In genomic region chr1:21618059-21618458, GRCh38 we compare ENCODE assay signal across 1 cellular context.
TF ChIP-seq lines count a peak whose summit lies in the region.

No MANE protein-coding gene starts in this region.

TF ChIP-seq in H1, 55 proteins besides CTCF, POLR2A, EP300 and RAD21:
- TF ChIP-seq ATF2 (IDR thresholded peaks at IDR 0.05; ENCODE audit: low read length) (no peak), CHD1 (IDR thresholded peaks at IDR 0.05; ENCODE audit: low read depth, low read length) (no peak), MAX (IDR thresholded peaks at IDR 0.05) (no peak), ATF3 (IDR thresholded peaks at IDR 0.05; ENCODE audit: insufficient read depth, low read depth, low read length) (no peak), ASH2L (IDR thresholded peaks at IDR 0.05; ENCODE audit: low read length) (no peak), MAFK (IDR thresholded peaks at IDR 0.05; ENCODE audit: low read depth, low read length) (no peak), CHD2 (IDR thresholded peaks at IDR 0.05; ENCODE audit: low read length) (no peak), CREB1 (IDR thresholded peaks at IDR 0.05) (no peak), SIRT6 (IDR thresholded peaks at IDR 0.05; ENCODE audit: low read length) (no peak), NRF1 (IDR thresholded peaks at IDR 0.05; ENCODE audit: low read depth, low read length) (no peak), FOSL1 (IDR thresholded peaks at IDR 0.05; ENCODE audit: insufficient read depth, low read depth, low read length) (no peak), RBBP5 (IDR thresholded peaks at IDR 0.05; ENCODE audit: borderline replicate concordance, low read depth, low read length) (no peak), PHF8 (conservative IDR thresholded peaks at IDR 0.05; ENCODE audit: low read depth, low read length) (no peak), SAP30 (IDR thresholded peaks at IDR 0.05; ENCODE audit: insufficient read depth, insufficient replicate concordance, low read length) (no peak), RNF2 (IDR thresholded peaks at IDR 0.05; ENCODE audit: borderline replicate concordance, low read depth, low read length, missing control alignments, poor library complexity, severe bottlenecking) (no peak), KDM5A (IDR thresholded peaks at IDR 0.05; ENCODE audit: low read length) (no peak), BCL11A (IDR thresholded peaks at IDR 0.05; ENCODE audit: low read depth in 2 of 2, low read length in 2 of 2) (no peak)
